ENCODE assay signal across 1 cellular context in the genomic region with DNA sequence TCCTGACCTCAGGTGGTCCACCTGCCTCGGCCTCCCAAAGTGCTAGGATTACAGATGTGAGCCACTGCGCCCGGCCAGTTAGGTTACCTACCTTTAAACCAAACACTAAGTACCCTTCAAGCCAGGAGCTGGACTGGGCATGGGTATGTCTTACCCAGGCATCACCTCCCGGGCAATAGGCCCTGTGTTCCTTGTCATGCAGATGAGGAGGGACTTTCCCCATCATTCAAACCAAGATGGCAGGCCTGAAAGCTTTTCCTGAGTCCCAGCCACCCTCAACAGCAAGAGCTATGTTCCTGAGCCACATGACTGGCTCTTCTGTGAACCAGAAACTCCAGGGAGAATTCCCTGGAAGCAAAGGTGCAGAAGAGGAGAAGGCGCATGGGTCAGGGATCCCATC.
TF ChIP-seq lines count a peak whose summit lies in the region.

No MANE protein-coding gene starts in this region.

TF ChIP-seq in GM12878, 131 proteins besides CTCF, POLR2A, EP300 and RAD21:
- TF ChIP-seq YY1 (IDR thresholded peaks at IDR 0.05; ENCODE audit: low read depth, low read length) = 0 out of 2 replicates have a peak, but pooled peaks have one; percentile 23
- TF ChIP-seq, protein P1, sequence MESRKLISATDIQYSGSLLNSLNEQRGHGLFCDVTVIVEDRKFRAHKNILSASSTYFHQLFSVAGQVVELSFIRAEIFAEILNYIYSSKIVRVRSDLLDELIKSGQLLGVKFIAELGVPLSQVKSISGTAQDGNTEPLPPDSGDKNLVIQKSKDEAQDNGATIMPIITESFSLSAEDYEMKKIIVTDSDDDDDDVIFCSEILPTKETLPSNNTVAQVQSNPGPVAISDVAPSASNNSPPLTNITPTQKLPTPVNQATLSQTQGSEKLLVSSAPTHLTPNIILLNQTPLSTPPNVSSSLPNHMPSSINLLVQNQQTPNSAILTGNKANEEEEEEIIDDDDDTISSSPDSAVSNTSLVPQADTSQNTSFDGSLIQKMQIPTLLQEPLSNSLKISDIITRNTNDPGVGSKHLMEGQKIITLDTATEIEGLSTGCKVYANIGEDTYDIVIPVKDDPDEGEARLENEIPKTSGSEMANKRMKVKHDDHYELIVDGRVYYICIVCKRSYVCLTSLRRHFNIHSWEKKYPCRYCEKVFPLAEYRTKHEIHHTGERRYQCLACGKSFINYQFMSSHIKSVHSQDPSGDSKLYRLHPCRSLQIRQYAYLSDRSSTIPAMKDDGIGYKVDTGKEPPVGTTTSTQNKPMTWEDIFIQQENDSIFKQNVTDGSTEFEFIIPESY (IDR thresholded peaks at IDR 0.05) = no peak
